ENCODE assay signal across 9 cellular contexts in genomic region chr12:32051511-32052299, GRCh38. TPM values are rescaled to one million over a fixed set of nuclear protein-coding genes. Genes with fewer than 3 reads are reported as not detected.
A peak's percentile ranks its signal among the peaks of the same experiment; 100 is the strongest.
DNase-seq lines count a peak whose midpoint lies in the region; ATAC-seq, FAIRE-seq and TF ChIP-seq lines count a peak whose summit lies in the region.
"Had no signal": no experiment of that assay in that cellular context is flagged by ENCODE, and none has a peak within 500 bp of the region (broad histone marks: within the 10 kb centered on the region; RNA-seq: fewer than 3 reads in every experiment).

No MANE protein-coding gene starts in this region.

- H3K4ac ChIP-seq in mesenchymal stem cell (ENCODE audit: low read depth in 1 of 2, low read length in 2 of 2): no peak overlapping the region

- WGBS in adrenal gland, 4 donors: 38 to 48% (median 44%) methylated on average over 7 of the region's 7 CpGs
- 40% methylated on average over 7 of the region's 7 CpGs for WGBS in mesenchymal stem cell

- no peak overlapping the region for H3K14ac ChIP-seq in mesenchymal stem cell (ENCODE audit: low read length in 2 of 2)

- H3K9me3 ChIP-seq in adrenal gland (replicated peaks in 1 of 3): no peaks in the 10 kb centered on the region
- no peaks in the 10 kb centered on the region for H3K9me3 ChIP-seq in mesenchymal stem cell (ENCODE audit: control insufficient read depth, low read length)
- no peaks in the 10 kb centered on the region for H3K9me3 ChIP-seq in Peyer's patch

- H3K4me1 ChIP-seq in adrenal gland (replicated peaks in 1 of 2) (no peaks in the 10 kb centered on the region), mesenchymal stem cell (ENCODE audit: control insufficient read depth, insufficient read depth, low read depth, low read length) (no peaks in the 10 kb centered on the region), Peyer's patch (no peaks in the 10 kb centered on the region)

- peaks cover 0 to 5% (median 2%) of the 10 kb centered on the region in 3 donors for H3K4me1 Mint-ChIP-seq in T-cell

- H2AFZ ChIP-seq in mesenchymal stem cell (ENCODE audit: low read depth, low read length): no peak overlapping the region

- no peaks in the 10 kb centered on the region for H3K27me3 Mint-ChIP-seq in T-cell
- H3K27me3 Mint-ChIP-seq: IgD-negative memory B cell had no signal

- POLR2A ChIA-PET in T-cell (lab: Charles Lee): no interaction called here

- FAIRE-seq in HTR-8/SVneo (lab: Jason Lieb, UNC): no peak

- peak overlapping the region; percentile 3 for H4K8ac ChIP-seq in mesenchymal stem cell (ENCODE audit: low read length)

- H3K9ac ChIP-seq in mesenchymal stem cell (ENCODE audit: low read length): peak overlapping the region; percentile 56

- no peaks in the 10 kb centered on the region for H3K27me3 ChIP-seq in adrenal gland
- H3K27me3 ChIP-seq in mesenchymal stem cell (ENCODE audit: control insufficient read depth in 1 of 2, insufficient read depth in 1 of 2, low read length in 2 of 2): no peaks in the 10 kb centered on the region
- H3K27me3 ChIP-seq in Peyer's patch: no peaks in the 10 kb centered on the region

- H3K4me3 ChIP-seq in adrenal gland (no peak overlapping the region), mesenchymal stem cell (ENCODE audit: insufficient read depth in 1 of 2, low read depth in 1 of 2, low read length in 2 of 2) (no peak overlapping the region), Peyer's patch (no peak overlapping the region)

- no peak overlapping the region for H3K4me3 Mint-ChIP-seq in T-cell
- H3K4me3 Mint-ChIP-seq: IgD-negative memory B cell had no signal

- TF ChIP-seq POLR2A in adrenal gland (IDR thresholded peaks at IDR 0.05) (no peak), Peyer's patch (IDR thresholded peaks at IDR 0.05) (no peak)

- no peak overlapping the region for H3K23ac ChIP-seq in mesenchymal stem cell (ENCODE audit: low read length in 2 of 2)

- H3K36me3 Mint-ChIP-seq in T-cell: no peaks in the 10 kb centered on the region
- H3K36me3 Mint-ChIP-seq: IgD-negative memory B cell had no signal

- H4K91ac ChIP-seq in mesenchymal stem cell (ENCODE audit: low read length): no peak overlapping the region

- CTCF ChIA-PET in T-cell (lab: Charles Lee): no interaction called here

- no peak overlapping the region for H2BK120ac ChIP-seq in mesenchymal stem cell (ENCODE audit: low read depth, low read length)

- H3K79me1 ChIP-seq in mesenchymal stem cell (replicated peaks; ENCODE audit: low read length, poor library complexity, severe bottlenecking): no peaks in the 10 kb centered on the region

- TF ChIP-seq CTCF in adrenal gland (IDR thresholded peaks at IDR 0.05) (no peak), Peyer's patch (IDR thresholded peaks at IDR 0.05) (no peak)

- DNase-seq in AML-193 (lab: John Stamatoyannopoulos, UW): peak; percentile 53 to 57
- DNase-seq in HTR-8/SVneo (ENCODE audit: insufficient read length, low spot score): peak; percentile 28
- peak; percentile 20 to 57 (median 31) for DNase-seq in adrenal gland
- peak; percentile 92 for DNase-seq in mesenchymal stem cell
- DNase-seq in Peyer's patch: no peak
- no peak for DNase-seq in T-cell

- ATAC-seq in GM18519 (IDR thresholded peaks at IDR 0.05; ENCODE audit: low FRiP score, unreplicated experiment): no peak
- ATAC-seq in GM21528 (IDR thresholded peaks at IDR 0.05; ENCODE audit: low FRiP score, unreplicated experiment): no peak
- no peak for ATAC-seq in T-cell (replicated peaks in 1 of 4)

- H2AK5ac ChIP-seq in mesenchymal stem cell (ENCODE audit: low read length, severe bottlenecking): no peak overlapping the region

- H3K18ac ChIP-seq in mesenchymal stem cell (ENCODE audit: low read depth in 1 of 2, low read length in 2 of 2): no peak overlapping the region

- H2BK12ac ChIP-seq in mesenchymal stem cell (ENCODE audit: low read length in 2 of 2): no peak overlapping the region

- H3K9me3 Mint-ChIP-seq in T-cell: peaks cover 3 to 8% (median 4%) of the 10 kb centered on the region in 3 donors

- no peak overlapping the region for H3K27ac ChIP-seq in adrenal gland
- peak overlapping the region; percentile 21 for H3K27ac ChIP-seq in mesenchymal stem cell (ENCODE audit: low read length, poor library complexity, severe bottlenecking)
- H3K27ac ChIP-seq in Peyer's patch: no peak overlapping the region

- H3K36me3 ChIP-seq in adrenal gland (replicated peaks in 1 of 2) (no peaks in the 10 kb centered on the region), mesenchymal stem cell (ENCODE audit: control insufficient read depth in 1 of 2, insufficient read depth in 2 of 2, low read depth in 1 of 2, low read length in 2 of 2) (no peaks in the 10 kb centered on the region), Peyer's patch (no peaks in the 10 kb centered on the region)

- no peak overlapping the region for H2BK15ac ChIP-seq in mesenchymal stem cell (ENCODE audit: low read depth, poor library complexity, severe bottlenecking)

- H2BK5ac ChIP-seq in mesenchymal stem cell (ENCODE audit: low read depth, low read length, poor library complexity, severe bottlenecking): no peak overlapping the region

- peak overlapping the region in 1 of 2 donors; percentile 41 for H3K27ac Mint-ChIP-seq in T-cell
- H3K27ac Mint-ChIP-seq: IgD-negative memory B cell had no signal

- no peak overlapping the region for H3K4me2 ChIP-seq in mesenchymal stem cell (ENCODE audit: low read length, poor library complexity, severe bottlenecking)

- intact Hi-C loops in adrenal gland (cut with DNase I): loop anchor here in 1 of 2 donors (10.0 kb wide), 1 partner anchor 397 kb away; the partner anchor contains the start of gene ETFBKMT

RNA-seq across cellular contexts. Expression of gene BICD1, which starts 54.9 kb away (rescaled TPM):
- total RNA-seq in adrenal gland: 10 to 100 TPM in 3 of 8 donors, 1 to 10 TPM in 5; 2.9 to 18.2 (median 9.4) TPM
- 1 to 10 TPM; 5.4 to 9.6 (median 9.0) TPM for polyA plus RNA-seq in adrenal gland
- polyA plus RNA-seq in mesenchymal stem cell (2013, experiment 1 of 2): 12.2 TPM
- polyA plus RNA-seq in mesenchymal stem cell (2013, experiment 2 of 2): 11.8 TPM
- total RNA-seq in Peyer's patch: 10 to 100 TPM in 2 of 4 donors, 1 to 10 TPM in 2; 3.5 to 39.6 (median 10.5) TPM
- total RNA-seq in T-cell: 10 to 100 TPM; 17.2 to 19.6 (median 19.1) TPM

Comparison
In these comparisons a context has a peak if more than half of its experiments do, and no peak if none do; other contexts are left out.
1. DNase-seq: peak in AML-193 (2 of 2), HTR-8/SVneo (single experiment), adrenal gland (7 of 7) and mesenchymal stem cell (single experiment); none in Peyer's patch (0 of 3) and T-cell (0 of 34).